In the genomic region with DNA sequence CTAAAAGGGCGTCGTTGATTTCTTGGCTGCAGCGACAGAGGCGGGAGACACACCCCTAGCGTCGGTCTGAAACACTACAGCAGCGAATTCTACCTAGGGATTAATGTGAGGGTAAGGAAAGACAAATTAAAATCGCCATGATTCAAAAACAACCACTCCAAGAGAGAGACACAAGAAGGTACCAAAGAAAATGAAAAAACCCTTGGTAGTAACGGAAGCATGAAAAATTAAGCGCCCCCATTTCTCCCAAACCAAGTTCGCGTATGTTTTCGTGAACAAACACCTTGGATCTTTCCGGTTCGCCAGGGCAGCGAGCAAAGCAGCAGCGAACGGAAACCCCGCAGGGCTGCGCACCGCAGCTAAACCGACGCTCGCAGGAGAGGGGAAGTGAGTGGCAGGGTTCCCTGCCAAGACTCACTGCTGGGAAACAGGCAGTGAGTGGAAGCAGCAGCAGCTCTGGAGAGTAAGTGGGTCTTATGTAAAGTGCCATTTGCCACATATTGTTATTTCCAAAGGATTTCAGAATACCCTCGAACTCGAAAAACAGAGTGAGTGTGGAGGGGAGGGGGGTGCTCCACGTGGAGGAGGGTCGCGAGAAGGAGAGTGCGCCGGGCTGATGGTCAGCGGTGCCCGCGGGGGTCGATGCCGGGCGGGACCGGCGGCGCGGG, we compare ENCODE assay signal across 1 cellular context.
TF ChIP-seq lines count a peak whose summit lies in the region.

No MANE protein-coding gene starts in this region.

TF ChIP-seq in K562, 482 proteins besides CTCF, POLR2A, EP300 and RAD21 (continued from another document and continues in another):
- TF ChIP-seq, protein P1, sequence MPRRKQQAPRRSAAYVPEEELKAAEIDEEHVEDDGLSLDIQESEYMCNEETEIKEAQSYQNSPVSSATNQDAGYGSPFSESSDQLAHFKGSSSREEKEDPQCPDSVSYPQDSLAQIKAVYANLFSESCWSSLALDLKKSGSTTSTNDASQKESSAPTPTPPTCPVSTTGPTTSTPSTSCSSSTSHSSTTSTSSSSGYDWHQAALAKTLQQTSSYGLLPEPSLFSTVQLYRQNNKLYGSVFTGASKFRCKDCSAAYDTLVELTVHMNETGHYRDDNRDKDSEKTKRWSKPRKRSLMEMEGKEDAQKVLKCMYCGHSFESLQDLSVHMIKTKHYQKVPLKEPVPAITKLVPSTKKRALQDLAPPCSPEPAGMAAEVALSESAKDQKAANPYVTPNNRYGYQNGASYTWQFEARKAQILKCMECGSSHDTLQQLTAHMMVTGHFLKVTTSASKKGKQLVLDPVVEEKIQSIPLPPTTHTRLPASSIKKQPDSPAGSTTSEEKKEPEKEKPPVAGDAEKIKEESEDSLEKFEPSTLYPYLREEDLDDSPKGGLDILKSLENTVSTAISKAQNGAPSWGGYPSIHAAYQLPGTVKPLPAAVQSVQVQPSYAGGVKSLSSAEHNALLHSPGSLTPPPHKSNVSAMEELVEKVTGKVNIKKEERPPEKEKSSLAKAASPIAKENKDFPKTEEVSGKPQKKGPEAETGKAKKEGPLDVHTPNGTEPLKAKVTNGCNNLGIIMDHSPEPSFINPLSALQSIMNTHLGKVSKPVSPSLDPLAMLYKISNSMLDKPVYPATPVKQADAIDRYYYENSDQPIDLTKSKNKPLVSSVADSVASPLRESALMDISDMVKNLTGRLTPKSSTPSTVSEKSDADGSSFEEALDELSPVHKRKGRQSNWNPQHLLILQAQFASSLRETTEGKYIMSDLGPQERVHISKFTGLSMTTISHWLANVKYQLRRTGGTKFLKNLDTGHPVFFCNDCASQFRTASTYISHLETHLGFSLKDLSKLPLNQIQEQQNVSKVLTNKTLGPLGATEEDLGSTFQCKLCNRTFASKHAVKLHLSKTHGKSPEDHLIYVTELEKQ (CRISPR knock-in tag; IDR thresholded peaks at IDR 0.05), result no peak
- TF ChIP-seq ZNF212 (CRISPR knock-in tag; IDR thresholded peaks at IDR 0.05) (no peak), PRMT5 (CRISPR knock-in tag; IDR thresholded peaks at IDR 0.05) (no peak), POLR3A (IDR thresholded peaks at IDR 0.05; ENCODE audit: borderline replicate concordance, extremely low read depth, insufficient read depth, insufficient read length) (no peak), MXD1 (CRISPR knock-in tag; IDR thresholded peaks at IDR 0.05; ENCODE audit: borderline replicate concordance, poor library complexity, severe bottlenecking) (no peak), ARID1B (IDR thresholded peaks at IDR 0.05) (no peak), SMAD2 (IDR thresholded peaks at IDR 0.05; ENCODE audit: low read depth, low read length) (no peak), STAG1 (CRISPR knock-in tag; IDR thresholded peaks at IDR 0.05; ENCODE audit: borderline replicate concordance) (no peak), CEBPZ (IDR thresholded peaks at IDR 0.05; ENCODE audit: borderline replicate concordance, low read depth, low read length) (no peak), ZNF561 (CRISPR knock-in tag; conservative IDR thresholded peaks at IDR 0.05) (no peak), ZNF24 (IDR thresholded peaks at IDR 0.05) (no peak), PML (IDR thresholded peaks at IDR 0.05; ENCODE audit: low read length) (peak; percentile 26; the same call in 1 of the 2 replicates), ARNT (IDR thresholded peaks at IDR 0.05) (no peak), CBX8 (IDR thresholded peaks at IDR 0.05; ENCODE audit: borderline replicate concordance, extremely low read depth, low read depth, low read length, poor library complexity, severe bottlenecking) (no peak), PCBP1 (IDR thresholded peaks at IDR 0.05; ENCODE audit: low read depth, low read length, poor library complexity, severe bottlenecking) (no peak), NKRF (IDR thresholded peaks at IDR 0.05; ENCODE audit: borderline replicate concordance) (peak; percentile 57; the same call in 1 of the 2 replicates), DLX4 (CRISPR knock-in tag; IDR thresholded peaks at IDR 0.05) (no peak), BCLAF1 (IDR thresholded peaks at IDR 0.05; ENCODE audit: borderline replicate concordance in 1 of 2, control insufficient read depth in 1 of 2, low read depth in 2 of 2, low read length in 1 of 2) (0 out of 4 replicates have a peak, but pooled peaks of 1 of the 2 experiments have one; percentile 52), ATF7 (IDR thresholded peaks at IDR 0.05) (0 out of 2 replicates have a peak, but pooled peaks have one; percentile 34), ZNF311 (CRISPR knock-in tag; IDR thresholded peaks at IDR 0.05) (no peak), TCF7 (IDR thresholded peaks at IDR 0.05; ENCODE audit: borderline replicate concordance) (no peak), TEAD2 (tag; IDR thresholded peaks at IDR 0.05) (no peak), RBM15 (IDR thresholded peaks at IDR 0.05; ENCODE audit: insufficient read depth, low read length) (no peak), ZNF174 (CRISPR knock-in tag; IDR thresholded peaks at IDR 0.05) (no peak), EZH2 (IDR thresholded peaks at IDR 0.05; ENCODE audit: borderline replicate concordance, low read depth, low read length) (no peak), TBL1XR1 (IDR thresholded peaks at IDR 0.05; ENCODE audit: low read length in 2 of 2) (0 out of 4 replicates have a peak, but pooled peaks of 1 of the 2 experiments have one; percentile 13), EP400 (IDR thresholded peaks at IDR 0.05) (peak; percentile 56)
- TF ChIP-seq, protein P2, sequence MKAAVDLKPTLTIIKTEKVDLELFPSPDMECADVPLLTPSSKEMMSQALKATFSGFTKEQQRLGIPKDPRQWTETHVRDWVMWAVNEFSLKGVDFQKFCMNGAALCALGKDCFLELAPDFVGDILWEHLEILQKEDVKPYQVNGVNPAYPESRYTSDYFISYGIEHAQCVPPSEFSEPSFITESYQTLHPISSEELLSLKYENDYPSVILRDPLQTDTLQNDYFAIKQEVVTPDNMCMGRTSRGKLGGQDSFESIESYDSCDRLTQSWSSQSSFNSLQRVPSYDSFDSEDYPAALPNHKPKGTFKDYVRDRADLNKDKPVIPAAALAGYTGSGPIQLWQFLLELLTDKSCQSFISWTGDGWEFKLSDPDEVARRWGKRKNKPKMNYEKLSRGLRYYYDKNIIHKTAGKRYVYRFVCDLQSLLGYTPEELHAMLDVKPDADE (conservative IDR thresholded peaks at IDR 0.05; ENCODE audit: control insufficient read depth, low read depth, low read length), result no peak
- TF ChIP-seq, protein P3, sequence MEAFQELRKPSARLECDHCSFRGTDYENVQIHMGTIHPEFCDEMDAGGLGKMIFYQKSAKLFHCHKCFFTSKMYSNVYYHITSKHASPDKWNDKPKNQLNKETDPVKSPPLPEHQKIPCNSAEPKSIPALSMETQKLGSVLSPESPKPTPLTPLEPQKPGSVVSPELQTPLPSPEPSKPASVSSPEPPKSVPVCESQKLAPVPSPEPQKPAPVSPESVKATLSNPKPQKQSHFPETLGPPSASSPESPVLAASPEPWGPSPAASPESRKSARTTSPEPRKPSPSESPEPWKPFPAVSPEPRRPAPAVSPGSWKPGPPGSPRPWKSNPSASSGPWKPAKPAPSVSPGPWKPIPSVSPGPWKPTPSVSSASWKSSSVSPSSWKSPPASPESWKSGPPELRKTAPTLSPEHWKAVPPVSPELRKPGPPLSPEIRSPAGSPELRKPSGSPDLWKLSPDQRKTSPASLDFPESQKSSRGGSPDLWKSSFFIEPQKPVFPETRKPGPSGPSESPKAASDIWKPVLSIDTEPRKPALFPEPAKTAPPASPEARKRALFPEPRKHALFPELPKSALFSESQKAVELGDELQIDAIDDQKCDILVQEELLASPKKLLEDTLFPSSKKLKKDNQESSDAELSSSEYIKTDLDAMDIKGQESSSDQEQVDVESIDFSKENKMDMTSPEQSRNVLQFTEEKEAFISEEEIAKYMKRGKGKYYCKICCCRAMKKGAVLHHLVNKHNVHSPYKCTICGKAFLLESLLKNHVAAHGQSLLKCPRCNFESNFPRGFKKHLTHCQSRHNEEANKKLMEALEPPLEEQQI (IDR thresholded peaks at IDR 0.05), result no peak
- TF ChIP-seq, protein P4, sequence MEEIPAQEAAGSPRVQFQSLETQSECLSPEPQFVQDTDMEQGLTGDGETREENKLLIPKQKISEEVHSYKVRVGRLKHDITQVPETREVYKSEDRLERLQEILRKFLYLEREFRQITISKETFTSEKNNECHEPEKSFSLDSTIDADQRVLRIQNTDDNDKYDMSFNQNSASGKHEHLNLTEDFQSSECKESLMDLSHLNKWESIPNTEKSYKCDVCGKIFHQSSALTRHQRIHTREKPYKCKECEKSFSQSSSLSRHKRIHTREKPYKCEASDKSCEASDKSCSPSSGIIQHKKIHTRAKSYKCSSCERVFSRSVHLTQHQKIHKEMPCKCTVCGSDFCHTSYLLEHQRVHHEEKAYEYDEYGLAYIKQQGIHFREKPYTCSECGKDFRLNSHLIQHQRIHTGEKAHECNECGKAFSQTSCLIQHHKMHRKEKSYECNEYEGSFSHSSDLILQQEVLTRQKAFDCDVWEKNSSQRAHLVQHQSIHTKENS (CRISPR knock-in tag; IDR thresholded peaks at IDR 0.05), result no peak
- TF ChIP-seq, protein P5, sequence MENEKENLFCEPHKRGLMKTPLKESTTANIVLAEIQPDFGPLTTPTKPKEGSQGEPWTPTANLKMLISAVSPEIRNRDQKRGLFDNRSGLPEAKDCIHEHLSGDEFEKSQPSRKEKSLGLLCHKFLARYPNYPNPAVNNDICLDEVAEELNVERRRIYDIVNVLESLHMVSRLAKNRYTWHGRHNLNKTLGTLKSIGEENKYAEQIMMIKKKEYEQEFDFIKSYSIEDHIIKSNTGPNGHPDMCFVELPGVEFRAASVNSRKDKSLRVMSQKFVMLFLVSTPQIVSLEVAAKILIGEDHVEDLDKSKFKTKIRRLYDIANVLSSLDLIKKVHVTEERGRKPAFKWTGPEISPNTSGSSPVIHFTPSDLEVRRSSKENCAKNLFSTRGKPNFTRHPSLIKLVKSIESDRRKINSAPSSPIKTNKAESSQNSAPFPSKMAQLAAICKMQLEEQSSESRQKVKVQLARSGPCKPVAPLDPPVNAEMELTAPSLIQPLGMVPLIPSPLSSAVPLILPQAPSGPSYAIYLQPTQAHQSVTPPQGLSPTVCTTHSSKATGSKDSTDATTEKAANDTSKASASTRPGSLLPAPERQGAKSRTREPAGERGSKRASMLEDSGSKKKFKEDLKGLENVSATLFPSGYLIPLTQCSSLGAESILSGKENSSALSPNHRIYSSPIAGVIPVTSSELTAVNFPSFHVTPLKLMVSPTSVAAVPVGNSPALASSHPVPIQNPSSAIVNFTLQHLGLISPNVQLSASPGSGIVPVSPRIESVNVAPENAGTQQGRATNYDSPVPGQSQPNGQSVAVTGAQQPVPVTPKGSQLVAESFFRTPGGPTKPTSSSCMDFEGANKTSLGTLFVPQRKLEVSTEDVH (IDR thresholded peaks at IDR 0.05; ENCODE audit: low read depth, partially characterized antibody), result no peak
